In the genomic region with DNA sequence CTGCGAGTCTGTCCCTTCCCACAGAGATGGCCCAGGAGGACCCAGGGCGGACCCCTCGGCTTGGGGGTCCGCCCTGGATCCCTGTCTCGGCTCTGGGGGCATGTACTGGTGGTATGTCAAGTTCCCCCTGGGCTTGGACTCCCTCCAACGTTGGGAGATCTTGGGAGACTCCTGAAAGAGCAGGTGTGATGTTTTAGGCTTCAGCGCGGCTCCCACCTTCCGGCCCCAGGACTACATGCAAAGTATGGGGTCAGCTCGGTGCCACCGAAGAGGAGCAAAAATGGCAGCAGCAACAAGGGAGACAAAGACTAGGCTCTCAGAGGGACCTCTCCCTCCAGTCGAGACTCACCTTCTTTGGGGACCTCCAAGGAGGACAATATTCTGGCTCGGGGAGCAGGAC, we compare ENCODE assay signal across 6 cellular contexts. TPM values are rescaled to one million over a fixed set of nuclear protein-coding genes. Genes with fewer than 3 reads are reported as not detected.
DNase-seq lines count a peak whose midpoint lies in the region; ATAC-seq and TF ChIP-seq lines count a peak whose summit lies in the region.

No MANE protein-coding gene starts in this region.

- DNase-seq in MG63, result no peak
- peak; percentile 55 for DNase-seq in colonic mucosa
- no peak for DNase-seq in stimulated activated CD4-positive, alpha-beta T cell treated with anti-CD3 and anti-CD28 coated beads, Interleukin-2, amount 100 ng/mL, for 48 hours
- DNase-seq in hepatic stellate cell (ENCODE audit: low spot score), result no peak

- peak overlapping the region; percentile 91 for H3K4me2 ChIP-seq in skeletal muscle satellite cell (ENCODE audit: low read length)

- no peak for ATAC-seq in HG02840 (IDR thresholded peaks at IDR 0.05; ENCODE audit: low FRiP score, unreplicated experiment)

- H3K9ac ChIP-seq in colonic mucosa (ENCODE audit: low read depth in 2 of 2, low read length in 2 of 2) (peak overlapping the region; percentile 54 to 96), skeletal muscle satellite cell (ENCODE audit: low read depth, low read length) (peak overlapping the region; percentile 81)

- no peaks in the 10 kb centered on the region for H3K27me3 ChIP-seq in MG63
- H3K27me3 ChIP-seq in colonic mucosa, result no peaks in the 10 kb centered on the region
- H3K27me3 ChIP-seq in skeletal muscle satellite cell (ENCODE audit: control insufficient read depth, insufficient read depth, low read length), result no peaks in the 10 kb centered on the region

- peak overlapping the region; percentile 58 for H3K27ac ChIP-seq in colonic mucosa

- no peaks in the 10 kb centered on the region for H3K36me3 ChIP-seq in MG63
- H3K36me3 ChIP-seq in colonic mucosa, result no peaks in the 10 kb centered on the region
- H3K36me3 ChIP-seq in skeletal muscle satellite cell (ENCODE audit: insufficient read depth, low read length), result no peaks in the 10 kb centered on the region

- no peak for TF ChIP-seq CTCF in colonic mucosa (IDR thresholded peaks at IDR 0.05)

- H3K4me1 ChIP-seq in colonic mucosa (peaks cover 15% of the 10 kb centered on the region), skeletal muscle satellite cell (ENCODE audit: control insufficient read depth, insufficient read depth, low read length) (peaks cover 37% of the 10 kb centered on the region)

- H3K4me3 ChIP-seq in MG63 (peak overlapping the region; percentile 56), colonic mucosa (peak overlapping the region; percentile 32), skeletal muscle satellite cell (ENCODE audit: low read length) (peak overlapping the region; percentile 77)

- H3K9me3 ChIP-seq in MG63, result no peaks in the 10 kb centered on the region
- H3K9me3 ChIP-seq in colonic mucosa, result no peaks in the 10 kb centered on the region
- no peaks in the 10 kb centered on the region for H3K9me3 ChIP-seq in skeletal muscle satellite cell (replicated peaks; ENCODE audit: low read length)

- intact Hi-C loops in colonic mucosa (cut with DNase I), result no loop called here

RNA-seq across cellular contexts. Expression of gene MAMSTR, which starts 4.2 kb away (rescaled TPM):
- 0.79 TPM in 1 of 2 replicates, not detected in the other for total RNA-seq in MG63 (2014; rRNA removed; shearing (Covaris generic); ENCODE audit: low replicate concordance)
- total RNA-seq in colonic mucosa, result 1 to 10 TPM in 1 of 2 donors, under 1 TPM in 1; 0.35 to 1.2 TPM
- 0.66 and 1.3 TPM in 2 replicates for total RNA-seq in skeletal muscle satellite cell (2012; rRNA removed)

RNA-seq across cellular contexts. Expression of gene FUT2, which starts 19.5 kb away (rescaled TPM):
- total RNA-seq in MG63 (2014; rRNA removed; shearing (Covaris generic); ENCODE audit: low replicate concordance), result not detected in 2 replicates
- total RNA-seq in colonic mucosa, result 100 to 1,000 TPM; 125 to 141 TPM
- not detected in 2 replicates for total RNA-seq in skeletal muscle satellite cell (2012; rRNA removed)

RNA-seq across cellular contexts. Expression of gene RASIP1, which starts 25.1 kb away (rescaled TPM):
- total RNA-seq in MG63 (2014; rRNA removed; shearing (Covaris generic); ENCODE audit: low replicate concordance), result 0.72 TPM in 1 of 2 replicates, not detected in the other
- 1 to 10 TPM; 2.2 to 4.8 TPM for total RNA-seq in colonic mucosa
- total RNA-seq in skeletal muscle satellite cell (2012; rRNA removed), result 2.5 and 7.0 TPM in 2 replicates

RNA-seq across cellular contexts. Expression of gene IZUMO1, which starts 31.4 kb away (rescaled TPM):
- total RNA-seq in MG63 (2014; rRNA removed; shearing (Covaris generic); ENCODE audit: low replicate concordance), result not detected in 2 replicates
- not detected for total RNA-seq in colonic mucosa
- total RNA-seq in skeletal muscle satellite cell (2012; rRNA removed), result not detected in 2 replicates

RNA-seq across cellular contexts. Expression of gene FUT1, which starts 37.2 kb away (rescaled TPM):
- 0.07 and 0.16 TPM in 2 replicates for total RNA-seq in MG63 (2014; rRNA removed; shearing (Covaris generic); ENCODE audit: low replicate concordance)
- total RNA-seq in colonic mucosa, result under 1 TPM; 0.59 to 0.80 TPM
- total RNA-seq in skeletal muscle satellite cell (2012; rRNA removed), result under 0.01 and 0.25 TPM in 2 replicates

Comparison
In these comparisons a context has a peak if more than half of its experiments do, and no peak if none do; other contexts are left out.
1. RNA of gene FUT2, which starts 19.5 kb away (total RNA-seq): 125 to 141 TPM in colonic mucosa; not detected in MG63; every median in the first group is over 100 times any median in the second.
2. Peak in every context shown above with its lines, with median percentiles within 50 percentile points of each other: H3K4me3 ChIP-seq.